In the genomic region with DNA sequence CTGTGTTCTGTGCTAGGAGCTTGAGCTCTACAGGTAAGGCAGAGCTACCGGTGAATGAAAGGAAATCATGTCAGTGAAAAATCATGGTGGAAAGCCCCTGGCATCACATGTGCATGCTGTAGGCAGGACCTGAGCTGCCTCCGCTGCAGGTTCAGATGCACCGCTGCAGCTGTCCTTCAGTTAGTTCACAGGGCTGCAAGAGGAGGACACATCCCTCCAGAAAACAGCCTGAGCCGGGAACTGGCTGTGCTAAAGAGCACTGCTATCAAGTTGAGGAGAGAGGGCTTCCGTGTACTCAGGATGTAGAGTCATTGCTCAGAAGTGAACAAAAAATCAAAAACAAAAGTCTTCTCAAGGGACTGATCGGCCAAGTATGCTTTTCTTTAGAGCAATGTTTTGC, we compare ENCODE assay signal across 16 cellular contexts.
DNase-seq lines count a peak whose midpoint lies in the region; ATAC-seq lines count a peak whose summit lies in the region.
"Had no signal": no experiment of that assay in that cellular context is flagged by ENCODE, and none has a peak within 500 bp of the region (broad histone marks: within the 10 kb centered on the region; RNA-seq: fewer than 3 reads in every experiment).

No MANE protein-coding gene starts in this region.

- peak overlapping the region; percentile 91 for H3K4me3 Mint-ChIP-seq in stimulated activated naive CD8-positive, alpha-beta T cell treated with anti-CD3 and anti-CD28 coated beads, Interleukin-15, amount 100 ng/mL, for 72 hours
- H3K4me3 Mint-ChIP-seq: dendritic cell treated with granulocyte-macrophage colony-stimulating factor and Interleukin-4, amounts not matched to agents 40 ng/mL and 50 ng/mL, for 4 days had no signal

- H3K4me1 ChIP-seq in effector memory CD4-positive, alpha-beta T cell (ENCODE audit: control insufficient read depth, insufficient read depth, low read length, poor library complexity, severe bottlenecking), result peaks cover 39% of the 10 kb centered on the region
- H3K4me1 ChIP-seq: psoas muscle, suprapubic skin had no signal

- no peak overlapping the region for H3K4me3 ChIP-seq in effector memory CD4-positive, alpha-beta T cell (ENCODE audit: insufficient read depth, low read depth, low read length, poor library complexity, severe bottlenecking)
- H3K4me3 ChIP-seq: psoas muscle, SK-N-MC, suprapubic skin had no signal

- H3K27me3 ChIP-seq in effector memory CD4-positive, alpha-beta T cell (replicated peaks; ENCODE audit: control insufficient read depth, insufficient read depth, low read length, poor library complexity, severe bottlenecking), result no peaks in the 10 kb centered on the region
- H3K27me3 ChIP-seq: suprapubic skin had no signal

- no peaks in the 10 kb centered on the region for H3K36me3 ChIP-seq in effector memory CD4-positive, alpha-beta T cell (ENCODE audit: control insufficient read depth, insufficient read depth, low read length)

- no peaks in the 10 kb centered on the region for H3K9me3 Mint-ChIP-seq in stimulated activated naive CD8-positive, alpha-beta T cell treated with anti-CD3 and anti-CD28 coated beads, Interleukin-15, amount 100 ng/mL, for 72 hours
- H3K9me3 Mint-ChIP-seq: dendritic cell treated with granulocyte-macrophage colony-stimulating factor and Interleukin-4, amounts not matched to agents 40 ng/mL and 50 ng/mL, for 4 days had no signal

- H3K4me1 Mint-ChIP-seq in stimulated activated naive CD8-positive, alpha-beta T cell treated with anti-CD3 and anti-CD28 coated beads, Interleukin-15, amount 100 ng/mL, for 72 hours, result peaks cover 85% of the 10 kb centered on the region

- H3K9me3 ChIP-seq in effector memory CD4-positive, alpha-beta T cell (ENCODE audit: control insufficient read depth, low read length), result no peaks in the 10 kb centered on the region
- H3K9me3 ChIP-seq: psoas muscle, suprapubic skin had no signal

- H3K27me3 Mint-ChIP-seq in stimulated activated naive CD8-positive, alpha-beta T cell treated with anti-CD3 and anti-CD28 coated beads, Interleukin-15, amount 100 ng/mL, for 72 hours, result no peaks in the 10 kb centered on the region

- H3K27ac Mint-ChIP-seq in stimulated activated naive CD8-positive, alpha-beta T cell treated with anti-CD3 and anti-CD28 coated beads, Interleukin-15, amount 100 ng/mL, for 72 hours, result peak overlapping the region; percentile 94 to 97
- H3K27ac Mint-ChIP-seq: dendritic cell treated with granulocyte-macrophage colony-stimulating factor and Interleukin-4, amounts not matched to agents 40 ng/mL and 50 ng/mL, for 4 days had no signal

- H3K27ac ChIP-seq in effector memory CD4-positive, alpha-beta T cell (ENCODE audit: insufficient read depth, low read length, poor library complexity, severe bottlenecking), result peak overlapping the region; percentile 60
- H3K27ac ChIP-seq: psoas muscle, SK-N-MC, suprapubic skin had no signal

- DNase-seq in activated CD8-positive, alpha-beta memory T cell treated with anti-CD3 and anti-CD28 coated beads for 24 hours, result peak; percentile 76
- DNase-seq in activated CD8-positive, alpha-beta memory T cell treated with anti-CD3 and anti-CD28 coated beads, Interleukin-2, amount 50 U/mL, for 4 hours, result no peak
- DNase-seq in activated T-cell treated with anti-CD3 and anti-CD28 coated beads, Interleukin-2, amount 50 U/mL, for 1 hour, result peak; percentile 59
- DNase-seq in effector memory CD4-positive, alpha-beta T cell, result peak in 2 of 3 donors; percentile 30 to 32
- DNase-seq in stimulated activated naive CD8-positive, alpha-beta T cell treated with anti-CD3 and anti-CD28 coated beads, Interleukin-15, amount 100 ng/mL, for 72 hours, result peak in 1 of 2 donors; percentile 64
- DNase-seq in nucleus accumbens (lab: John Stamatoyannopoulos, UW) (no peak), NCI-H1694 treated with DMSO at 0.1 percent for 48 hours (lab: John Stamatoyannopoulos, UW) (no peak)
- DNase-seq: 8988T, anterior cingulate cortex, COR-L47, MV-4-11, psoas muscle had no signal

- ATAC-seq in stimulated activated naive CD8-positive, alpha-beta T cell treated with anti-CD3 and anti-CD28 coated beads, Interleukin-15, amount 100 ng/mL, for 72 hours, result peak; percentile 54
- ATAC-seq in GM21737 (IDR thresholded peaks at IDR 0.05; ENCODE audit: unreplicated experiment), result no peak
- ATAC-seq: psoas muscle had no signal

Comparison
In these comparisons a context has a peak if more than half of its experiments do, and no peak if none do; other contexts are left out.
1. DNase-seq: peak in activated CD8-positive, alpha-beta memory T cell treated with anti-CD3 and anti-CD28 coated beads for 24 hours (single experiment), activated T-cell treated with anti-CD3 and anti-CD28 coated beads, Interleukin-2, amount 50 U/mL, for 1 hour (single experiment) and effector memory CD4-positive, alpha-beta T cell (2 of 3); none in activated CD8-positive, alpha-beta memory T cell treated with anti-CD3 and anti-CD28 coated beads, Interleukin-2, amount 50 U/mL, for 4 hours (single experiment), nucleus accumbens (0 of 56) and NCI-H1694 treated with DMSO at 0.1 percent for 48 hours (single experiment).